In genomic region chr16:2753523-2754020, GRCh38 we compare ENCODE assay signal across 1 cellular context.
TF ChIP-seq lines count a peak whose summit lies in the region.

No MANE protein-coding gene starts in this region.

TF ChIP-seq in GM23338, 12 proteins besides CTCF, POLR2A, EP300 and RAD21 (continued from another document):
- TF ChIP-seq ZNF462 (CRISPR knock-in tag; IDR thresholded peaks at IDR 0.05): no peak
